In genomic region chr16:50368410-50369132, GRCh38 we compare ENCODE assay signal across 8 cellular contexts. TPM values are rescaled to one million over a fixed set of nuclear protein-coding genes. Genes with fewer than 3 reads are reported as not detected.
DNase-seq lines count a peak whose midpoint lies in the region; ATAC-seq and TF ChIP-seq lines count a peak whose summit lies in the region.

Gene BRD7, minus strand, starts transcription at chr16:50368988. Its CDS starts 214 bp downstream, at chr16:50368774.

- peaks cover 11% of the 10 kb centered on the region for H3K27me3 Mint-ChIP-seq in progenitor cell of endocrine pancreas

- in situ Hi-C loops in Caki2 (cut with HindIII; ENCODE audit: low pct_unique_long_range_greater_than_20kb, low sequenced_read_pairs): no loop called here

- peaks cover 24% of the 10 kb centered on the region for H3K4me1 Mint-ChIP-seq in progenitor cell of endocrine pancreas (ENCODE audit: low read depth)

- no peak for TF ChIP-seq POLR2A in heart left ventricle (IDR thresholded peaks at IDR 0.05)
- peak in 1 of 4 donors; percentile 24 for TF ChIP-seq POLR2A in upper lobe of left lung (IDR thresholded peaks at IDR 0.05)

- ATAC-seq in GM19463 (IDR thresholded peaks at IDR 0.05; ENCODE audit: unreplicated experiment) (peak; percentile 73), heart left ventricle (peak; percentile 34 to 85 (median 68)), upper lobe of left lung (ENCODE audit: low FRiP score in 2 of 2) (peak; percentile 81 to 96)
- ATAC-seq in activated naive CD4-positive, alpha-beta T cell treated with anti-CD3 and anti-CD28 coated beads, Interleukin-2, amount 50 U/mL, for 72 hours: peak; percentile 81 to 83

- H3K36me3 Mint-ChIP-seq in activated naive CD4-positive, alpha-beta T cell treated with anti-CD3 and anti-CD28 coated beads, Interleukin-2, amount 50 U/mL, for 72 hours: peaks cover 30 to 32% of the 10 kb centered on the region in 2 donors
- peaks cover 7% of the 10 kb centered on the region for H3K36me3 Mint-ChIP-seq in progenitor cell of endocrine pancreas (ENCODE audit: insufficient read depth)

- H3K27ac Mint-ChIP-seq in activated naive CD4-positive, alpha-beta T cell treated with anti-CD3 and anti-CD28 coated beads, Interleukin-2, amount 50 U/mL, for 72 hours: peak within 1 kb of the TSS; percentile 95 to 97
- peak within 1 kb of the TSS; percentile 93 for H3K27ac Mint-ChIP-seq in progenitor cell of endocrine pancreas

- DNase-seq in Caki2 (ENCODE audit: low read depth): peak; percentile 36
- peak in 1 of 2 experiments; percentile 43 for DNase-seq in HL-60 (ENCODE audit: low read depth in 1 of 2, low spot score in 1 of 2)
- peak; percentile 49 for DNase-seq in SKM-1 treated with dmso at 0.1 percent for 144 hours (lab: John Stamatoyannopoulos, UW; ENCODE audit: unreplicated experiment)
- DNase-seq in activated naive CD4-positive, alpha-beta T cell treated with anti-CD3 and anti-CD28 coated beads, Interleukin-2, amount 50 U/mL, for 72 hours (ENCODE audit: low spot score in 2 of 2): peak; percentile 72 to 79
- peak; percentile 54 to 85 (median 70) for DNase-seq in heart left ventricle
- DNase-seq in progenitor cell of endocrine pancreas (ENCODE audit: low spot score, unreplicated experiment): peak; percentile 67
- peak; percentile 70 to 95 for DNase-seq in upper lobe of left lung

- H3K27me3 ChIP-seq in HL-60 (ENCODE audit: insufficient read depth, poor library complexity, severe bottlenecking) (no peaks in the 10 kb centered on the region), heart left ventricle (no peaks in the 10 kb centered on the region), upper lobe of left lung (no peaks in the 10 kb centered on the region)

- intact Hi-C loops in heart left ventricle (cut with DNase I): loop anchor here in 5 of 10 donors (5.0 to 10.0 kb wide), 6 partner anchors 121 to 436 kb away; partner anchors contain the start of genes CNEP1R1 (in 4 of the 5) and TENT4B (in 1 of the 5)

- H3K4me1 ChIP-seq in heart left ventricle: peaks cover 7 to 48% (median 22%) of the 10 kb centered on the region in 12 donors
- peaks cover 22 to 43% (median 27%) of the 10 kb centered on the region in 4 donors for H3K4me1 ChIP-seq in upper lobe of left lung

- 0 to 1% (median 1%) methylated on average over 45 to 109 of the region's 109 CpGs for WGBS in heart left ventricle, 4 donors
- WGBS in upper lobe of left lung, 2 donors: 0% methylated on average over 21 to 65 of the region's 109 CpGs

- TF ChIP-seq CTCF in HL-60 (IDR thresholded peaks at IDR 0.05; ENCODE audit: insufficient read depth, low read length) (no peak), heart left ventricle (IDR thresholded peaks at IDR 0.05) (peak in 10 of 12 donors; percentile 33 to 76 (median 60)), progenitor cell of endocrine pancreas (IDR thresholded peaks at IDR 0.05; ENCODE audit: unreplicated experiment) (peak; percentile 60), upper lobe of left lung (IDR thresholded peaks at IDR 0.05) (peak; percentile 67 to 91 (median 79))

- H3K4me3 ChIP-seq in HL-60 (replicated peaks; ENCODE audit: insufficient read depth, low read length) (peak within 1 kb of the TSS; percentile 79), heart left ventricle (peak within 1 kb of the TSS; percentile 78 to 99 (median 96)), upper lobe of left lung (peak within 1 kb of the TSS; percentile 87 to 100 (median 98))

- no peak for TF ChIP-seq EP300 in upper lobe of left lung (IDR thresholded peaks at IDR 0.05)

- H3K9me3 ChIP-seq in heart left ventricle (no peaks in the 10 kb centered on the region), upper lobe of left lung (no peaks in the 10 kb centered on the region)

- H3K36me3 ChIP-seq in heart left ventricle (peaks cover 0 to 36% (median 19%) of the 10 kb centered on the region in 9 donors), upper lobe of left lung (peaks cover 0 to 12% (median 1%) of the 10 kb centered on the region in 4 donors)

- H3K4me3 Mint-ChIP-seq in progenitor cell of endocrine pancreas (ENCODE audit: low read depth): peak within 1 kb of the TSS; percentile 85

- no peaks in the 10 kb centered on the region for H3K9me3 Mint-ChIP-seq in activated naive CD4-positive, alpha-beta T cell treated with anti-CD3 and anti-CD28 coated beads, Interleukin-2, amount 50 U/mL, for 72 hours
- no peaks in the 10 kb centered on the region for H3K9me3 Mint-ChIP-seq in progenitor cell of endocrine pancreas (ENCODE audit: low read depth)

- H3K27ac ChIP-seq in HL-60 (replicated peaks) (peak within 1 kb of the TSS; percentile 53), heart left ventricle (peak within 1 kb of the TSS in 11 of 12 donors; percentile 39 to 82 (median 65)), upper lobe of left lung (peak within 1 kb of the TSS; percentile 76 to 88 (median 84))

RNA-seq across cellular contexts. Expression of gene BRD7, which starts in this region (rescaled TPM):
- 37.9 and 40.3 TPM in 2 replicates for total RNA-seq in Caki2 (2014; rRNA removed; shearing (Covaris generic); ENCODE audit: low replicate concordance)
- total RNA-seq in activated naive CD4-positive, alpha-beta T cell treated with anti-CD3 and anti-CD28 coated beads, Interleukin-2, amount 50 U/mL, for 72 hours: 10 to 100 TPM; 71.5 to 84.9 TPM
- total RNA-seq in heart left ventricle (10 to 100 TPM; 29.8 to 49.7 (median 45.3) TPM), progenitor cell of endocrine pancreas (104 and 109 TPM in 2 replicates), upper lobe of left lung (10 to 100 TPM; 41.5 to 68.2 (median 53.4) TPM)
- 10 to 100 TPM; 35.5 to 43.7 TPM for polyA plus RNA-seq in heart left ventricle
